30 cellular contexts compared by ENCODE assay signal in genomic region chr10:117617086-117617485, GRCh38.
"Had no signal": no experiment of that assay in that cellular context is flagged by ENCODE, and none has a peak within 500 bp of the region (broad histone marks: within the 10 kb centered on the region; RNA-seq: fewer than 3 reads in every experiment).

No MANE protein-coding gene starts in this region.

- DNase-seq: activated B cell treated with CpG ODN at 0.5 μM for 24 hours; activated CD4-positive, alpha-beta memory T cell treated with anti-CD3 and anti-CD28 coated beads for 36 hours; activated CD4-positive, alpha-beta T cell treated with anti-CD3 and anti-CD28 coated beads for 4 hours; activated CD4-positive, alpha-beta T cell treated with anti-CD3 and anti-CD28 coated beads, Interleukin-2, amount 10 ng/mL, durations not matched to agents 24 days and 14 days; activated CD4-positive, alpha-beta T cell treated with anti-CD3 and anti-CD28 coated beads, Interleukin-2, amount 50 U/mL, for 1 hour; activated CD4-positive, alpha-beta T cell treated with anti-CD3 and anti-CD28 coated beads, Interleukin-2, amount 50 U/mL, for 4 hours; activated CD4-positive, CD25-positive, alpha-beta regulatory T cell treated with anti-CD3 and anti-CD28 coated beads, Interleukin-2, amount 50 U/mL, for 72 hours; activated CD8-positive, alpha-beta memory T cell treated with anti-CD3 and anti-CD28 coated beads, Interleukin-2, amount 50 U/mL, for 4 hours; activated CD8-positive, alpha-beta T cell treated with anti-CD3 and anti-CD28 coated beads for 36 hours; activated effector memory CD4-positive, alpha-beta T cell treated with anti-CD3 and anti-CD28 coated beads, Interleukin-2, amount 50 U/mL, for 16 hours; activated gamma-delta T cell treated with Interleukin-2 at 50 U/mL for 16 hours; activated naive CD4-positive, alpha-beta T cell; activated naive CD4-positive, alpha-beta T cell treated with anti-CD3 and anti-CD28 coated beads for 36 hours; activated naive CD4-positive, alpha-beta T cell treated with anti-CD3 and anti-CD28 coated beads, Interleukin-2, amount 50 U/mL, for 16 hours; activated naive CD8-positive, alpha-beta T cell treated with anti-CD3 and anti-CD28 coated beads for 36 hours; activated T-cell treated with anti-CD3 and anti-CD28 coated beads for 4 hours; activated T-cell treated with anti-CD3 and anti-CD28 coated beads, Interleukin-2, amount 50 U/mL, for 1 hour; activated T-cell treated with anti-CD3 and anti-CD28 coated beads, Interleukin-2, amount 50 U/mL, for 4 hours; activated T-cell treated with anti-CD3 and anti-CD28 coated beads, Interleukin-2, amount 50 U/mL, for 72 hours; amniotic stem cell; aorta; body of pancreas; brain microvascular endothelial cell; central memory CD4-positive, alpha-beta T cell; T-helper 9 cell had no signal

- H3K4me3 ChIP-seq: adrenal gland, body of pancreas, breast epithelium had no signal

- H3K27ac ChIP-seq: adrenal gland, body of pancreas, brain microvascular endothelial cell, breast epithelium, VCaP had no signal

- H3K36me3 ChIP-seq: adrenal gland, brain microvascular endothelial cell, breast epithelium had no signal

- H3K27me3 ChIP-seq: body of pancreas, brain microvascular endothelial cell had no signal

- H3K4me1 ChIP-seq: adrenal gland, body of pancreas, breast epithelium had no signal

- H3K9me3 ChIP-seq: adrenal gland, body of pancreas, breast epithelium had no signal

- ATAC-seq: activated CD8-positive, alpha-beta T cell treated with anti-CD3 and anti-CD28 coated beads for 36 hours; activated naive CD4-positive, alpha-beta T cell treated with anti-CD3 and anti-CD28 coated beads, Interleukin-2, amount 50 U/mL, for 72 hours; activated T-cell treated with anti-CD3 and anti-CD28 coated beads, Interleukin-2, amount 50 U/mL, for 4 hours; activated T-cell treated with anti-CD3 and anti-CD28 coated beads, Interleukin-2, amount 50 U/mL, for 72 hours; activated T-helper 17 cell treated with anti-CD3 and anti-CD28 coated beads, Interleukin-2, amount 50 U/mL, for 72 hours; body of pancreas had no signal
